ENCODE assay signal across 8 cellular contexts in genomic region chr17:20226814-20227482, GRCh38.
DNase-seq lines count a peak whose midpoint lies in the region; ATAC-seq and TF ChIP-seq lines count a peak whose summit lies in the region.

No MANE protein-coding gene starts in this region.

- no peaks in the 10 kb centered on the region for H3K27me3 Mint-ChIP-seq in activated CD4-positive, alpha-beta memory T cell treated with anti-CD3 and anti-CD28 coated beads, Interleukin-2, amount 10 ng/mL, durations not matched to agents 7 days and 5 days

- no peaks in the 10 kb centered on the region for H3K9me3 ChIP-seq in lung (ENCODE audit: control insufficient read depth in 2 of 2, insufficient read depth in 1 of 2, low read length in 1 of 2)

- peak; percentile 45 for DNase-seq in DMS53 treated with DMSO at 0.1 percent for 48 hours (lab: John Stamatoyannopoulos, UW; ENCODE audit: unreplicated experiment)
- peak; percentile 24 for DNase-seq in NCI-H774 (lab: John Stamatoyannopoulos, UW)
- DNase-seq in activated CD4-positive, alpha-beta memory T cell treated with anti-CD3 and anti-CD28 coated beads, Interleukin-2, amount 10 ng/mL, durations not matched to agents 7 days and 5 days: peak; percentile 82
- DNase-seq in ecto neural progenitor cell (ENCODE audit: low spot score): peak; percentile 92
- DNase-seq in lung (ENCODE audit: low spot score): peak; percentile 70
- peak; percentile 39 for DNase-seq in stimulated activated CD8-positive, alpha-beta memory T cell treated with anti-CD3 and anti-CD28 coated beads, Interleukin-12 subunit alpha, Interleukin-12 subunit beta, amount 100 ng/mL, for 24 hours (ENCODE audit: extremely low read depth)
- no peak for DNase-seq in NK-92 (lab: John Stamatoyannopoulos, UW; ENCODE audit: unreplicated experiment)

- no peak overlapping the region for H3K27ac ChIP-seq in lung (ENCODE audit: low read depth in 1 of 2, low read length in 1 of 2)

- no peak overlapping the region for H3K27ac Mint-ChIP-seq in activated CD4-positive, alpha-beta memory T cell treated with anti-CD3 and anti-CD28 coated beads, Interleukin-2, amount 10 ng/mL, durations not matched to agents 7 days and 5 days

- no peaks in the 10 kb centered on the region for H3K36me3 Mint-ChIP-seq in activated CD4-positive, alpha-beta memory T cell treated with anti-CD3 and anti-CD28 coated beads, Interleukin-2, amount 10 ng/mL, durations not matched to agents 7 days and 5 days (ENCODE audit: low read depth)

- H3K9me3 Mint-ChIP-seq in activated CD4-positive, alpha-beta memory T cell treated with anti-CD3 and anti-CD28 coated beads, Interleukin-2, amount 10 ng/mL, durations not matched to agents 7 days and 5 days: no peaks in the 10 kb centered on the region

- peaks cover 0 to 3% of the 10 kb centered on the region in 2 donors for H3K4me1 ChIP-seq in lung (ENCODE audit: control insufficient read depth in 2 of 2, insufficient read depth in 2 of 2, low read length in 2 of 2)

- peak; percentile 63 for ATAC-seq in HG03135 (IDR thresholded peaks at IDR 0.05; ENCODE audit: unreplicated experiment)
- peak; percentile 88 for ATAC-seq in lung (ENCODE audit: insufficient read depth, low FRiP score)

- no peaks in the 10 kb centered on the region for H3K27me3 ChIP-seq in lung (ENCODE audit: control insufficient read depth, insufficient read depth)

- H3K36me3 ChIP-seq in lung (ENCODE audit: control insufficient read depth in 2 of 2, insufficient read depth in 2 of 2, low read length in 2 of 2): peaks cover 0 to 2% of the 10 kb centered on the region in 2 donors

- H3K4me3 ChIP-seq in lung: no peak overlapping the region

- POLR2A ChIA-PET in activated CD4-positive, alpha-beta memory T cell treated with anti-CD3 and anti-CD28 coated beads, Interleukin-2, amount 10 ng/mL, durations not matched to agents 7 days and 5 days (lab: Charles Lee): no interaction called here

- peak; percentile 35 for TF ChIP-seq CTCF in lung (IDR thresholded peaks at IDR 0.05; ENCODE audit: control extremely low read depth, extremely low read depth)

- 43 to 47% methylated on average over 8 of the region's 8 CpGs for WGBS in lung, 2 donors

- peaks cover 12% of the 10 kb centered on the region for H3K4me1 Mint-ChIP-seq in activated CD4-positive, alpha-beta memory T cell treated with anti-CD3 and anti-CD28 coated beads, Interleukin-2, amount 10 ng/mL, durations not matched to agents 7 days and 5 days

- H3K4me3 Mint-ChIP-seq in activated CD4-positive, alpha-beta memory T cell treated with anti-CD3 and anti-CD28 coated beads, Interleukin-2, amount 10 ng/mL, durations not matched to agents 7 days and 5 days: no peak overlapping the region

- CTCF ChIA-PET in activated CD4-positive, alpha-beta memory T cell treated with anti-CD3 and anti-CD28 coated beads, Interleukin-2, amount 10 ng/mL, durations not matched to agents 7 days and 5 days (lab: Charles Lee): interaction anchor here (0.7 to 4.8 kb wide), 16 partner anchors 9 to 234 kb away, joined by 3 to 38 read pairs (median 5); no protein-coding TSS in a partner anchor
